Comparison of ENCODE assay signal across 2 cellular contexts in genomic region chr10:109918707-109919106, GRCh38.
A peak's percentile ranks its signal among the peaks of the same experiment; 100 is the strongest.
TF ChIP-seq lines count a peak whose summit lies in the region.

No MANE protein-coding gene starts in this region.

TF ChIP-seq in GM12878, 131 proteins besides CTCF, POLR2A, EP300 and RAD21:
- TF ChIP-seq ZBTB33 (IDR thresholded peaks at IDR 0.05): 0 out of 2 replicates have a peak, but pooled peaks have one; percentile 43

TF ChIP-seq in HepG2, 621 proteins besides CTCF, POLR2A, EP300 and RAD21:
- TF ChIP-seq ZNF512 (CRISPR knock-in tag; IDR thresholded peaks at IDR 0.05): peak; percentile 63; the same call in 1 of the 2 replicates
